Comparison of ENCODE assay signal across 9 cellular contexts in the genomic region with DNA sequence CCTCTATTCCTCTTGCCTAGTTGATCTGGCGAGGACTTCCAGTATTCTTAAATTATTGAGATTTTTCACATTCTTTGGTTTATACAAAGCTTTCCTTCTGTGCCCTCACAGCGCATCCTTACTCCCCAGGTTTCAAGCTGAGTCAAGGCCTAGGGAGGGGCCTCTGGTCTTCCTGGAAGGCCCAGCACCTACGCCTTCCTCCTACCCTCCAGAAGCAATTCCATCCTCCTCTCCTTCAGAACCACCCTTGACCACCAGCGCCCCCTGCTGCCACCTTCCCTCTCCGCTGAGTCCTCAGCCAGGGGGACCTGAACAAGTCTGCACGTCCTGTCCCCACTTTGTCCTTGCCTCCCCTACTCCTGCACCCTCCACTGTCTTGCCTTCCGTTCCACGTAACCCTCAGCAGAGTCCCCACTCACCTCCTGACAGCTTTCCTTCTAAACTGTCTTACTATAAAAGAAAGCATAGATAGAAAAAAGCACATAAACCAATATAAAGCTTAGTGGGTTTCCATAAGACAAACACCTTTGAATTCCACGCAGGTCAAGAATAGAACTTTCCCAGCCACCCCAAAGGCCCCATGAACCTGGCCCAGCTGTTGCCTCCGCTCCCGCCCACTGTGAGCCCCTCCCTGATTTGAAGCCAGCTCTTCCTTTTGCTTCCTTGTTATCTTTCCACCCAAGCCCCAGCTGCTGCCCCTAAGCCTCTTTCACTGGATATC.
DNase-seq lines count a peak whose midpoint lies in the region; ATAC-seq, FAIRE-seq and TF ChIP-seq lines count a peak whose summit lies in the region.
"Had no signal": no experiment of that assay in that cellular context is flagged by ENCODE, and none has a peak within 500 bp of the region (broad histone marks: within the 10 kb centered on the region; RNA-seq: fewer than 3 reads in every experiment).

No MANE protein-coding gene starts in this region.

- FAIRE-seq in pancreas (lab: Jason Lieb, UNC), result no peak

- no peak overlapping the region for H3K27ac ChIP-seq in pancreas

- H3K27ac Mint-ChIP-seq in stimulated activated memory B cell treated with anti-CD40 and anti-IgM and Interleukin-4, amounts not matched to agents 10 μg/mL and 1 μg/mL and 100 μg/mL, for 72 hours, result no peak overlapping the region

- TF ChIP-seq CTCF in GM20000 (IDR thresholded peaks at IDR 0.05; ENCODE audit: extremely low read depth, missing control alignments) (peak; percentile 33), pancreas (IDR thresholded peaks at IDR 0.05) (peak; percentile 52 to 73 (median 61))

- DNase-seq in AML-193 (lab: John Stamatoyannopoulos, UW), result peak; percentile 19 to 33
- DNase-seq in GM20000 (ENCODE audit: low spot score), result peak; percentile 73
- peak; percentile 72 for DNase-seq in NCI-H748 (lab: John Stamatoyannopoulos, UW; ENCODE audit: unreplicated experiment)
- DNase-seq in activated T-cell treated with anti-CD3 and anti-CD28 coated beads, Interleukin-2, amount 50 U/mL, for 48 hours, result peak; percentile 81
- DNase-seq in germinal center (ENCODE audit: low spot score), result peak; percentile 32
- peak in 5 of 6 donors; percentile 68 to 96 (median 81) for DNase-seq in pancreas
- DNase-seq: naive B cell had no signal

- ATAC-seq in pancreas, result peak; percentile 75 to 90 (median 88)
- ATAC-seq in HG02642 (IDR thresholded peaks at IDR 0.05; ENCODE audit: poor library complexity, unreplicated experiment), result no peak
- no peak for ATAC-seq in stimulated activated memory B cell treated with anti-CD40 and anti-IgM and Interleukin-4, amounts not matched to agents 10 μg/mL and 1 μg/mL and 100 μg/mL, for 72 hours

- intact Hi-C loops in pancreas (cut with DNase I), result loop anchor here in 1 of 3 donors (10.0 kb wide), 1 partner anchor 158 kb away; no protein-coding TSS in a partner anchor

- no peaks in the 10 kb centered on the region for H3K27me3 ChIP-seq in pancreas

- H3K9me3 ChIP-seq in pancreas, result no peaks in the 10 kb centered on the region

- peaks cover 4 to 39% (median 4%) of the 10 kb centered on the region in 3 donors for H3K36me3 ChIP-seq in pancreas

- no peak overlapping the region for H3K4me3 ChIP-seq in pancreas

- H3K4me3 Mint-ChIP-seq in stimulated activated memory B cell treated with anti-CD40 and anti-IgM and Interleukin-4, amounts not matched to agents 10 μg/mL and 1 μg/mL and 100 μg/mL, for 72 hours, result no peak overlapping the region
- H3K4me3 Mint-ChIP-seq: naive B cell had no signal

- no peaks in the 10 kb centered on the region for H3K36me3 Mint-ChIP-seq in stimulated activated memory B cell treated with anti-CD40 and anti-IgM and Interleukin-4, amounts not matched to agents 10 μg/mL and 1 μg/mL and 100 μg/mL, for 72 hours
- H3K36me3 Mint-ChIP-seq: naive B cell had no signal

- peaks cover 15% of the 10 kb centered on the region for H3K9me3 Mint-ChIP-seq in stimulated activated memory B cell treated with anti-CD40 and anti-IgM and Interleukin-4, amounts not matched to agents 10 μg/mL and 1 μg/mL and 100 μg/mL, for 72 hours

- 55 to 60% methylated on average over 11 of the region's 11 CpGs for WGBS in pancreas, 2 donors

- no peaks in the 10 kb centered on the region for H3K4me1 Mint-ChIP-seq in stimulated activated memory B cell treated with anti-CD40 and anti-IgM and Interleukin-4, amounts not matched to agents 10 μg/mL and 1 μg/mL and 100 μg/mL, for 72 hours
- H3K4me1 Mint-ChIP-seq: naive B cell had no signal

- peaks cover 0 to 4% (median 0%) of the 10 kb centered on the region in 3 donors for H3K4me1 ChIP-seq in pancreas

- H3K27me3 Mint-ChIP-seq in stimulated activated memory B cell treated with anti-CD40 and anti-IgM and Interleukin-4, amounts not matched to agents 10 μg/mL and 1 μg/mL and 100 μg/mL, for 72 hours, result no peaks in the 10 kb centered on the region

Comparison
In these comparisons a context has a peak if more than half of its experiments do, and no peak if none do; other contexts are left out.
1. DNase-seq: peak in every context shown above with its lines; median percentile 81 in activated T-cell treated with anti-CD3 and anti-CD28 coated beads, Interleukin-2, amount 50 U/mL, for 48 hours; 81 in pancreas; 73 in GM20000; 72 in NCI-H748; 32 in germinal center; 26 in AML-193.
2. ATAC-seq: peak in pancreas (4 of 4); none in HG02642 (single experiment) and stimulated activated memory B cell treated with anti-CD40 and anti-IgM and Interleukin-4, amounts not matched to agents 10 μg/mL and 1 μg/mL and 100 μg/mL, for 72 hours (single experiment).